7 cellular contexts compared by ENCODE assay signal in genomic region chr2:29880084-29880483, GRCh38. TPM values are rescaled to one million over a fixed set of nuclear protein-coding genes. Genes with fewer than 3 reads are reported as not detected.
"Had no signal": no experiment of that assay in that cellular context is flagged by ENCODE, and none has a peak within 500 bp of the region (broad histone marks: within the 10 kb centered on the region; RNA-seq: fewer than 3 reads in every experiment).

No MANE protein-coding gene starts in this region.

- H3K4me1 Mint-ChIP-seq: IgD-negative memory B cell had no signal

- H3K4me3 ChIP-seq: K562 had no signal

- DNase-seq: IMR-90, KBM-7 had no signal

- H3K4me3 Mint-ChIP-seq: IgD-negative memory B cell had no signal

- ATAC-seq: HepG2, K562 had no signal

- H3K27ac ChIP-seq: HL-60 had no signal

- H3K27ac Mint-ChIP-seq: IgD-negative memory B cell had no signal

RNA-seq across cellular contexts. Expression of gene ALK, which starts 41.3 kb away (rescaled TPM):
- total RNA-seq: HepG2, HT-29, IMR-90, K562 had no signal
- polyA plus RNA-seq: HepG2, IgD-negative memory B cell, IMR-90, K562 had no signal
